In the genomic region with DNA sequence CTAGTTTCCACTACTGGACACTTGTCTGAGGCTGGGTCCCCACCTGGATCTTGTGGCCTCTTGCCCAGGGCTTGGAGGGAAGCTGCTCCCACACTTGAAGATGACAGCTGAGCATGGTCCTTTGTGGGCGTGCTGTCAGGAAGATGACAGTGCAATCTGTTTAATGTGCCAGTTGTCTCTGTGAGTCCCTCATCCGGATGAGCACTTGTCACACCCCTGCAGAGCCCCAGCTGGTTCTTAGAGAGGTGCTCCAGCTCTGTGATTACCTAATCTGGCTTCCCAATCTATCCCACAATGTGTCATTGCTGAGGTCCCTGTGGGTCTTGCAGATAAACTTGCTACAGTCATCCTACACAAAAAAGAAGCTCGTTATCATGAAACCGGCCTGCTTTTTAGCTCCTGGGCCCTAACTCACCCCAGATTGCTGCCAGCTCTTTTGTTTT, we compare ENCODE assay signal across 1 cellular context.
TF ChIP-seq lines count a peak whose summit lies in the region.

No MANE protein-coding gene starts in this region.

TF ChIP-seq in K562, 482 proteins besides CTCF, POLR2A, EP300 and RAD21 (continued from another document and continues in another):
- TF ChIP-seq, protein P1, sequence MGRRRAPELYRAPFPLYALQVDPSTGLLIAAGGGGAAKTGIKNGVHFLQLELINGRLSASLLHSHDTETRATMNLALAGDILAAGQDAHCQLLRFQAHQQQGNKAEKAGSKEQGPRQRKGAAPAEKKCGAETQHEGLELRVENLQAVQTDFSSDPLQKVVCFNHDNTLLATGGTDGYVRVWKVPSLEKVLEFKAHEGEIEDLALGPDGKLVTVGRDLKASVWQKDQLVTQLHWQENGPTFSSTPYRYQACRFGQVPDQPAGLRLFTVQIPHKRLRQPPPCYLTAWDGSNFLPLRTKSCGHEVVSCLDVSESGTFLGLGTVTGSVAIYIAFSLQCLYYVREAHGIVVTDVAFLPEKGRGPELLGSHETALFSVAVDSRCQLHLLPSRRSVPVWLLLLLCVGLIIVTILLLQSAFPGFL (CRISPR knock-in tag; IDR thresholded peaks at IDR 0.05): no peak
- TF ChIP-seq NFIX (CRISPR knock-in tag; IDR thresholded peaks at IDR 0.05; ENCODE audit: low read depth) (no peak), ZNF197 (CRISPR knock-in tag; IDR thresholded peaks at IDR 0.05; ENCODE audit: low read depth) (peak; percentile 95), HDAC3 (IDR thresholded peaks at IDR 0.05; ENCODE audit: borderline replicate concordance, partially characterized antibody) (peak; percentile 96), NR2F6 (CRISPR knock-in tag; IDR thresholded peaks at IDR 0.05) (no peak), CREM (IDR thresholded peaks at IDR 0.05; ENCODE audit: low read depth) (peak; percentile 89), RCOR1 (IDR thresholded peaks at IDR 0.05; ENCODE audit: borderline replicate concordance in 1 of 2, low read depth in 2 of 2, low read length in 2 of 2) (peak; percentile 95 to 100), MTA3 (IDR thresholded peaks at IDR 0.05; ENCODE audit: borderline replicate concordance) (peak; percentile 94), KDM4B (IDR thresholded peaks at IDR 0.05; ENCODE audit: borderline replicate concordance in 2 of 2, low read depth in 1 of 2) (peak in 1 of 2 experiments; percentile 35; a peak in 1 of 4 replicates), ZNF696 (CRISPR knock-in tag; conservative IDR thresholded peaks at IDR 0.05) (no peak), SMC3 (conservative IDR thresholded peaks at IDR 0.05; ENCODE audit: insufficient read depth, low read depth, low read length) (no peak), HNRNPUL1 (IDR thresholded peaks at IDR 0.05; ENCODE audit: low read length) (no peak), SNIP1 (IDR thresholded peaks at IDR 0.05; ENCODE audit: low read depth) (no peak), TEAD4 (IDR thresholded peaks at IDR 0.05; ENCODE audit: low read length) (peak; percentile 99), TEAD4 (CRISPR knock-in tag; IDR thresholded peaks at IDR 0.05; ENCODE audit: borderline replicate concordance) (no peak), ZNF282 (CRISPR knock-in tag; IDR thresholded peaks at IDR 0.05) (no peak), BMI1 (IDR thresholded peaks at IDR 0.05; ENCODE audit: low read length) (no peak), SIN3B (IDR thresholded peaks at IDR 0.05; ENCODE audit: low read depth) (no peak), PRMT5 (CRISPR knock-in tag; IDR thresholded peaks at IDR 0.05) (no peak), CBFA2T3 (IDR thresholded peaks at IDR 0.05) (peak; percentile 99), POLR2H (tag; IDR thresholded peaks at IDR 0.05; ENCODE audit: low read depth) (no peak), ZNF79 (CRISPR knock-in tag; IDR thresholded peaks at IDR 0.05; ENCODE audit: low read depth) (no peak), ZNF785 (CRISPR knock-in tag; IDR thresholded peaks at IDR 0.05) (no peak), JUND (IDR thresholded peaks at IDR 0.05; ENCODE audit: borderline replicate concordance, low read depth, low read length) (peak; percentile 99), JUND (tag; IDR thresholded peaks at IDR 0.05; ENCODE audit: borderline replicate concordance, low read depth, low read length) (peak; percentile 98; the same call in 2 of the 3 replicates), NCOA2 (IDR thresholded peaks at IDR 0.05; ENCODE audit: partially characterized antibody in 2 of 2) (peak; percentile 69 to 77)
- TF ChIP-seq, protein P2, sequence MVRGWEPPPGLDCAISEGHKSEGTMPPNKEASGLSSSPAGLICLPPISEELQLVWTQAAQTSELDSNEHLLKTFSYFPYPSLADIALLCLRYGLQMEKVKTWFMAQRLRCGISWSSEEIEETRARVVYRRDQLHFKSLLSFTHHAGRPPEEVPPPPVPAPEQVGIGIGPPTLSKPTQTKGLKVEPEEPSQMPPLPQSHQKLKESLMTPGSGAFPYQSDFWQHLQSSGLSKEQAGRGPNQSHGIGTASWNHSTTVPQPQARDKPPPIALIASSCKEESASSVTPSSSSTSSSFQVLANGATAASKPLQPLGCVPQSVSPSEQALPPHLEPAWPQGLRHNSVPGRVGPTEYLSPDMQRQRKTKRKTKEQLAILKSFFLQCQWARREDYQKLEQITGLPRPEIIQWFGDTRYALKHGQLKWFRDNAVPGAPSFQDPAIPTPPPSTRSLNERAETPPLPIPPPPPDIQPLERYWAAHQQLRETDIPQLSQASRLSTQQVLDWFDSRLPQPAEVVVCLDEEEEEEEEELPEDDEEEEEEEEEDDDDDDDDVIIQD (CRISPR knock-in tag; IDR thresholded peaks at IDR 0.05): no peak
- TF ChIP-seq, protein P3, sequence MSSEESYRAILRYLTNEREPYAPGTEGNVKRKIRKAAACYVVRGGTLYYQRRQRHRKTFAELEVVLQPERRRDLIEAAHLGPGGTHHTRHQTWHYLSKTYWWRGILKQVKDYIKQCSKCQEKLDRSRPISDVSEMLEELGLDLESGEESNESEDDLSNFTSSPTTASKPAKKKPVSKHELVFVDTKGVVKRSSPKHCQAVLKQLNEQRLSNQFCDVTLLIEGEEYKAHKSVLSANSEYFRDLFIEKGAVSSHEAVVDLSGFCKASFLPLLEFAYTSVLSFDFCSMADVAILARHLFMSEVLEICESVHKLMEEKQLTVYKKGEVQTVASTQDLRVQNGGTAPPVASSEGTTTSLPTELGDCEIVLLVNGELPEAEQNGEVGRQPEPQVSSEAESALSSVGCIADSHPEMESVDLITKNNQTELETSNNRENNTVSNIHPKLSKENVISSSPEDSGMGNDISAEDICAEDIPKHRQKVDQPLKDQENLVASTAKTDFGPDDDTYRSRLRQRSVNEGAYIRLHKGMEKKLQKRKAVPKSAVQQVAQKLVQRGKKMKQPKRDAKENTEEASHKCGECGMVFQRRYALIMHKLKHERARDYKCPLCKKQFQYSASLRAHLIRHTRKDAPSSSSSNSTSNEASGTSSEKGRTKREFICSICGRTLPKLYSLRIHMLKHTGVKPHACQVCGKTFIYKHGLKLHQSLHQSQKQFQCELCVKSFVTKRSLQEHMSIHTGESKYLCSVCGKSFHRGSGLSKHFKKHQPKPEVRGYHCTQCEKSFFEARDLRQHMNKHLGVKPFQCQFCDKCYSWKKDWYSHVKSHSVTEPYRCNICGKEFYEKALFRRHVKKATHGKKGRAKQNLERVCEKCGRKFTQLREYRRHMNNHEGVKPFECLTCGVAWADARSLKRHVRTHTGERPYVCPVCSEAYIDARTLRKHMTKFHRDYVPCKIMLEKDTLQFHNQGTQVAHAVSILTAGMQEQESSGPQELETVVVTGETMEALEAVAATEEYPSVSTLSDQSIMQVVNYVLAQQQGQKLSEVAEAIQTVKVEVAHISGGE (CRISPR knock-in tag; IDR thresholded peaks at IDR 0.05): peak in 1 of 3 experiments; percentile 89; a peak in 2 of 6 replicates
- TF ChIP-seq, protein P4, sequence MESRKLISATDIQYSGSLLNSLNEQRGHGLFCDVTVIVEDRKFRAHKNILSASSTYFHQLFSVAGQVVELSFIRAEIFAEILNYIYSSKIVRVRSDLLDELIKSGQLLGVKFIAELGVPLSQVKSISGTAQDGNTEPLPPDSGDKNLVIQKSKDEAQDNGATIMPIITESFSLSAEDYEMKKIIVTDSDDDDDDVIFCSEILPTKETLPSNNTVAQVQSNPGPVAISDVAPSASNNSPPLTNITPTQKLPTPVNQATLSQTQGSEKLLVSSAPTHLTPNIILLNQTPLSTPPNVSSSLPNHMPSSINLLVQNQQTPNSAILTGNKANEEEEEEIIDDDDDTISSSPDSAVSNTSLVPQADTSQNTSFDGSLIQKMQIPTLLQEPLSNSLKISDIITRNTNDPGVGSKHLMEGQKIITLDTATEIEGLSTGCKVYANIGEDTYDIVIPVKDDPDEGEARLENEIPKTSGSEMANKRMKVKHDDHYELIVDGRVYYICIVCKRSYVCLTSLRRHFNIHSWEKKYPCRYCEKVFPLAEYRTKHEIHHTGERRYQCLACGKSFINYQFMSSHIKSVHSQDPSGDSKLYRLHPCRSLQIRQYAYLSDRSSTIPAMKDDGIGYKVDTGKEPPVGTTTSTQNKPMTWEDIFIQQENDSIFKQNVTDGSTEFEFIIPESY (CRISPR knock-in tag; IDR thresholded peaks at IDR 0.05): no peak; the same call in 1 of the 2 replicates
- TF ChIP-seq, protein P5, sequence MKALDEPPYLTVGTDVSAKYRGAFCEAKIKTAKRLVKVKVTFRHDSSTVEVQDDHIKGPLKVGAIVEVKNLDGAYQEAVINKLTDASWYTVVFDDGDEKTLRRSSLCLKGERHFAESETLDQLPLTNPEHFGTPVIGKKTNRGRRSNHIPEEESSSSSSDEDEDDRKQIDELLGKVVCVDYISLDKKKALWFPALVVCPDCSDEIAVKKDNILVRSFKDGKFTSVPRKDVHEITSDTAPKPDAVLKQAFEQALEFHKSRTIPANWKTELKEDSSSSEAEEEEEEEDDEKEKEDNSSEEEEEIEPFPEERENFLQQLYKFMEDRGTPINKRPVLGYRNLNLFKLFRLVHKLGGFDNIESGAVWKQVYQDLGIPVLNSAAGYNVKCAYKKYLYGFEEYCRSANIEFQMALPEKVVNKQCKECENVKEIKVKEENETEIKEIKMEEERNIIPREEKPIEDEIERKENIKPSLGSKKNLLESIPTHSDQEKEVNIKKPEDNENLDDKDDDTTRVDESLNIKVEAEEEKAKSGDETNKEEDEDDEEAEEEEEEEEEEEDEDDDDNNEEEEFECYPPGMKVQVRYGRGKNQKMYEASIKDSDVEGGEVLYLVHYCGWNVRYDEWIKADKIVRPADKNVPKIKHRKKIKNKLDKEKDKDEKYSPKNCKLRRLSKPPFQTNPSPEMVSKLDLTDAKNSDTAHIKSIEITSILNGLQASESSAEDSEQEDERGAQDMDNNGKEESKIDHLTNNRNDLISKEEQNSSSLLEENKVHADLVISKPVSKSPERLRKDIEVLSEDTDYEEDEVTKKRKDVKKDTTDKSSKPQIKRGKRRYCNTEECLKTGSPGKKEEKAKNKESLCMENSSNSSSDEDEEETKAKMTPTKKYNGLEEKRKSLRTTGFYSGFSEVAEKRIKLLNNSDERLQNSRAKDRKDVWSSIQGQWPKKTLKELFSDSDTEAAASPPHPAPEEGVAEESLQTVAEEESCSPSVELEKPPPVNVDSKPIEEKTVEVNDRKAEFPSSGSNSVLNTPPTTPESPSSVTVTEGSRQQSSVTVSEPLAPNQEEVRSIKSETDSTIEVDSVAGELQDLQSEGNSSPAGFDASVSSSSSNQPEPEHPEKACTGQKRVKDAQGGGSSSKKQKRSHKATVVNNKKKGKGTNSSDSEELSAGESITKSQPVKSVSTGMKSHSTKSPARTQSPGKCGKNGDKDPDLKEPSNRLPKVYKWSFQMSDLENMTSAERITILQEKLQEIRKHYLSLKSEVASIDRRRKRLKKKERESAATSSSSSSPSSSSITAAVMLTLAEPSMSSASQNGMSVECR (CRISPR knock-in tag; IDR thresholded peaks at IDR 0.05): peak; percentile 67; the same call in 1 of the 2 replicates
- TF ChIP-seq, protein P6, sequence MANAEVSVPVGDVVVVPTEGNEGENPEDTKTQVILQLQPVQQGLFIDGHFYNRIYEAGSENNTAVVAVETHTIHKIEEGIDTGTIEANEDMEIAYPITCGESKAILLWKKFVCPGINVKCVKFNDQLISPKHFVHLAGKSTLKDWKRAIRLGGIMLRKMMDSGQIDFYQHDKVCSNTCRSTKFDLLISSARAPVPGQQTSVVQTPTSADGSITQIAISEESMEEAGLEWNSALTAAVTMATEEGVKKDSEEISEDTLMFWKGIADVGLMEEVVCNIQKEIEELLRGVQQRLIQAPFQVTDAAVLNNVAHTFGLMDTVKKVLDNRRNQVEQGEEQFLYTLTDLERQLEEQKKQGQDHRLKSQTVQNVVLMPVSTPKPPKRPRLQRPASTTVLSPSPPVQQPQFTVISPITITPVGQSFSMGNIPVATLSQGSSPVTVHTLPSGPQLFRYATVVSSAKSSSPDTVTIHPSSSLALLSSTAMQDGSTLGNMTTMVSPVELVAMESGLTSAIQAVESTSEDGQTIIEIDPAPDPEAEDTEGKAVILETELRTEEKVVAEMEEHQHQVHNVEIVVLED (CRISPR knock-in tag; IDR thresholded peaks at IDR 0.05): peak; percentile 36; the same call in 1 of the 2 replicates
- TF ChIP-seq, protein P7, sequence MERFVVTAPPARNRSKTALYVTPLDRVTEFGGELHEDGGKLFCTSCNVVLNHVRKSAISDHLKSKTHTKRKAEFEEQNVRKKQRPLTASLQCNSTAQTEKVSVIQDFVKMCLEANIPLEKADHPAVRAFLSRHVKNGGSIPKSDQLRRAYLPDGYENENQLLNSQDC (CRISPR knock-in tag; IDR thresholded peaks at IDR 0.05): no peak
- TF ChIP-seq, protein P8, sequence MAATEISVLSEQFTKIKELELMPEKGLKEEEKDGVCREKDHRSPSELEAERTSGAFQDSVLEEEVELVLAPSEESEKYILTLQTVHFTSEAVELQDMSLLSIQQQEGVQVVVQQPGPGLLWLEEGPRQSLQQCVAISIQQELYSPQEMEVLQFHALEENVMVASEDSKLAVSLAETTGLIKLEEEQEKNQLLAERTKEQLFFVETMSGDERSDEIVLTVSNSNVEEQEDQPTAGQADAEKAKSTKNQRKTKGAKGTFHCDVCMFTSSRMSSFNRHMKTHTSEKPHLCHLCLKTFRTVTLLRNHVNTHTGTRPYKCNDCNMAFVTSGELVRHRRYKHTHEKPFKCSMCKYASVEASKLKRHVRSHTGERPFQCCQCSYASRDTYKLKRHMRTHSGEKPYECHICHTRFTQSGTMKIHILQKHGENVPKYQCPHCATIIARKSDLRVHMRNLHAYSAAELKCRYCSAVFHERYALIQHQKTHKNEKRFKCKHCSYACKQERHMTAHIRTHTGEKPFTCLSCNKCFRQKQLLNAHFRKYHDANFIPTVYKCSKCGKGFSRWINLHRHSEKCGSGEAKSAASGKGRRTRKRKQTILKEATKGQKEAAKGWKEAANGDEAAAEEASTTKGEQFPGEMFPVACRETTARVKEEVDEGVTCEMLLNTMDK (IDR thresholded peaks at IDR 0.05; ENCODE audit: borderline replicate concordance, insufficient read depth, low read depth, low read length, poor library complexity, severe bottlenecking): no peak
- TF ChIP-seq, protein P9, sequence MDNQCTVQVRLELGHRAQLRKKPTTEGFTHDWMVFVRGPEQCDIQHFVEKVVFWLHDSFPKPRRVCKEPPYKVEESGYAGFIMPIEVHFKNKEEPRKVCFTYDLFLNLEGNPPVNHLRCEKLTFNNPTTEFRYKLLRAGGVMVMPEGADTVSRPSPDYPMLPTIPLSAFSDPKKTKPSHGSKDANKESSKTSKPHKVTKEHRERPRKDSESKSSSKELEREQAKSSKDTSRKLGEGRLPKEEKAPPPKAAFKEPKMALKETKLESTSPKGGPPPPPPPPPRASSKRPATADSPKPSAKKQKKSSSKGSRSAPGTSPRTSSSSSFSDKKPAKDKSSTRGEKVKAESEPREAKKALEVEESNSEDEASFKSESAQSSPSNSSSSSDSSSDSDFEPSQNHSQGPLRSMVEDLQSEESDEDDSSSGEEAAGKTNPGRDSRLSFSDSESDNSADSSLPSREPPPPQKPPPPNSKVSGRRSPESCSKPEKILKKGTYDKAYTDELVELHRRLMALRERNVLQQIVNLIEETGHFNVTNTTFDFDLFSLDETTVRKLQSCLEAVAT (IDR thresholded peaks at IDR 0.05): peak in 1 of 2 experiments; percentile 94; a peak in 2 of 4 replicates
- TF ChIP-seq, protein P10, sequence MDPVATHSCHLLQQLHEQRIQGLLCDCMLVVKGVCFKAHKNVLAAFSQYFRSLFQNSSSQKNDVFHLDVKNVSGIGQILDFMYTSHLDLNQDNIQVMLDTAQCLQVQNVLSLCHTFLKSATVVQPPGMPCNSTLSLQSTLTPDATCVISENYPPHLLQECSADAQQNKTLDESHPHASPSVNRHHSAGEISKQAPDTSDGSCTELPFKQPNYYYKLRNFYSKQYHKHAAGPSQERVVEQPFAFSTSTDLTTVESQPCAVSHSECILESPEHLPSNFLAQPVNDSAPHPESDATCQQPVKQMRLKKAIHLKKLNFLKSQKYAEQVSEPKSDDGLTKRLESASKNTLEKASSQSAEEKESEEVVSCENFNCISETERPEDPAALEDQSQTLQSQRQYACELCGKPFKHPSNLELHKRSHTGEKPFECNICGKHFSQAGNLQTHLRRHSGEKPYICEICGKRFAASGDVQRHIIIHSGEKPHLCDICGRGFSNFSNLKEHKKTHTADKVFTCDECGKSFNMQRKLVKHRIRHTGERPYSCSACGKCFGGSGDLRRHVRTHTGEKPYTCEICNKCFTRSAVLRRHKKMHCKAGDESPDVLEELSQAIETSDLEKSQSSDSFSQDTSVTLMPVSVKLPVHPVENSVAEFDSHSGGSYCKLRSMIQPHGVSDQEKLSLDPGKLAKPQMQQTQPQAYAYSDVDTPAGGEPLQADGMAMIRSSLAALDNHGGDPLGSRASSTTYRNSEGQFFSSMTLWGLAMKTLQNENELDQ (CRISPR knock-in tag; IDR thresholded peaks at IDR 0.05; ENCODE audit: borderline replicate concordance): no peak
